Comparison of ENCODE assay signal across 26 cellular contexts in the genomic region with DNA sequence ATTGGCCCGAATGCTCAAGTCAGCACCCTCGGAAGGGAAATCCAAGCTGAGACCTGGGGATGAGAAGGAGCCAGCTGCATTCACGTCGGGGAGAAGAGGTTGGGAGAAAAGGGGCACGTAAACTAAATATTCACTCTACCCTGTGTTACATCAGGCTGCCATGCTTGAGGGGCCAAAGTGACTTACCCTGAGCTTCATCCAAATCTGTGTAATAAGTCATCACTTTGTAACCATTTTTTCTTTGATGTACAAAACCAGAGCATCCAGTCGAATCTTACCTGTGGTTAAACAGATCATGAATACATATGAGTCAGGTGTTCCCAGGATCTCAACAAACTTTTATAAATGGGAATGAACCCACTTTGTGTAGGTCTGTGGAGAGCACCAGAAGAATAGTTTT.
"Had no signal": no experiment of that assay in that cellular context is flagged by ENCODE, and none has a peak within 500 bp of the region (broad histone marks: within the 10 kb centered on the region; RNA-seq: fewer than 3 reads in every experiment).

No MANE protein-coding gene starts in this region.

- H3K4me1 ChIP-seq: ascending aorta, gastrocnemius medialis had no signal

- H3K4me1 Mint-ChIP-seq: activated T-helper 17 cell treated with anti-CD3 and anti-CD28 coated beads, Interleukin-2, amount 50 U/mL, for 72 hours; central memory CD8-positive, alpha-beta T cell; endodermal cell had no signal

- ATAC-seq: activated CD8-positive, alpha-beta T cell treated with anti-CD3 and anti-CD28 coated beads for 36 hours; activated T-cell treated with anti-CD3 and anti-CD28 coated beads, Interleukin-2, amount 50 U/mL, for 4 hours; activated T-helper 17 cell treated with anti-CD3 and anti-CD28 coated beads, Interleukin-2, amount 50 U/mL, for 72 hours; esophagus mucosa; gastrocnemius medialis had no signal

- H3K27ac Mint-ChIP-seq: activated CD8-positive, alpha-beta T cell treated with anti-CD3 and anti-CD28 coated beads for 36 hours; activated naive CD8-positive, alpha-beta T cell; activated T-helper 17 cell treated with anti-CD3 and anti-CD28 coated beads, Interleukin-2, amount 50 U/mL, for 72 hours; brain; dendritic cell treated with granulocyte-macrophage colony-stimulating factor and Interleukin-4, amounts not matched to agents 40 ng/mL and 50 ng/mL, for 4 days; endodermal cell had no signal

- H3K27me3 ChIP-seq: ascending aorta, dorsolateral prefrontal cortex, gastrocnemius medialis had no signal

- DNase-seq: activated CD4-positive, alpha-beta T cell treated with anti-CD3 and anti-CD28 coated beads for 4 hours; activated CD4-positive, alpha-beta T cell treated with anti-CD3 and anti-CD28 coated beads, Interleukin-2, amount 50 U/mL, for 1 hour; activated CD4-positive, alpha-beta T cell treated with anti-CD3 and anti-CD28 coated beads, Interleukin-2, amount 50 U/mL, for 48 hours; activated CD4-positive, CD25-positive, alpha-beta regulatory T cell; activated CD4-positive, CD25-positive, alpha-beta regulatory T cell treated with anti-CD3 and anti-CD28 coated beads, Interleukin-2, amount 50 U/mL, for 72 hours; activated CD8-positive, alpha-beta memory T cell treated with anti-CD3 and anti-CD28 coated beads for 24 hours; activated CD8-positive, alpha-beta T cell treated with anti-CD3 and anti-CD28 coated beads for 36 hours; activated effector memory CD4-positive, alpha-beta T cell treated with Interleukin-2 at 50 U/mL for 16 hours; activated gamma-delta T cell treated with Interleukin-2 at 50 U/mL for 16 hours; activated naive CD4-positive, alpha-beta T cell treated with anti-CD3 and anti-CD28 coated beads, Interleukin-2, amount 50 U/mL, for 16 hours; activated naive CD4-positive, alpha-beta T cell treated with Interleukin-2 at 50 U/mL for 16 hours; activated T-cell treated with anti-CD3 and anti-CD28 coated beads, Interleukin-2, amount 50 U/mL, for 4 hours; dorsolateral prefrontal cortex; effector memory CD4-positive, alpha-beta T cell; endodermal cell; foreskin fibroblast; gastrocnemius medialis; T-helper 2 cell had no signal

- H3K4me3 Mint-ChIP-seq: activated CD8-positive, alpha-beta T cell treated with anti-CD3 and anti-CD28 coated beads for 36 hours; activated naive CD8-positive, alpha-beta T cell; activated T-cell treated with anti-CD3 and anti-CD28 coated beads, Interleukin-2, amount 50 U/mL, for 4 hours; activated T-helper 17 cell treated with anti-CD3 and anti-CD28 coated beads, Interleukin-2, amount 50 U/mL, for 72 hours; brain; central memory CD8-positive, alpha-beta T cell; dendritic cell treated with granulocyte-macrophage colony-stimulating factor and Interleukin-4, amounts not matched to agents 40 ng/mL and 50 ng/mL, for 4 days; endodermal cell had no signal

- H3K36me3 ChIP-seq: ascending aorta, gastrocnemius medialis had no signal

- H3K9me3 ChIP-seq: ascending aorta, gastrocnemius medialis had no signal

- H3K27me3 Mint-ChIP-seq: activated naive CD8-positive, alpha-beta T cell had no signal

- H3K27ac ChIP-seq: ascending aorta, coronary artery, dorsolateral prefrontal cortex, gastrocnemius medialis had no signal

- H3K4me3 ChIP-seq: ascending aorta, coronary artery, dorsolateral prefrontal cortex, gastrocnemius medialis had no signal

- H3K9me3 Mint-ChIP-seq: activated CD8-positive, alpha-beta T cell treated with anti-CD3 and anti-CD28 coated beads for 36 hours; activated T-cell treated with anti-CD3 and anti-CD28 coated beads, Interleukin-2, amount 50 U/mL, for 4 hours; activated T-helper 17 cell treated with anti-CD3 and anti-CD28 coated beads, Interleukin-2, amount 50 U/mL, for 72 hours; brain; central memory CD8-positive, alpha-beta T cell; dendritic cell treated with granulocyte-macrophage colony-stimulating factor and Interleukin-4, amounts not matched to agents 40 ng/mL and 50 ng/mL, for 4 days; endodermal cell had no signal

- H3K36me3 Mint-ChIP-seq: activated naive CD8-positive, alpha-beta T cell; brain had no signal
